ENCODE assay signal across 17 cellular contexts in the genomic region with DNA sequence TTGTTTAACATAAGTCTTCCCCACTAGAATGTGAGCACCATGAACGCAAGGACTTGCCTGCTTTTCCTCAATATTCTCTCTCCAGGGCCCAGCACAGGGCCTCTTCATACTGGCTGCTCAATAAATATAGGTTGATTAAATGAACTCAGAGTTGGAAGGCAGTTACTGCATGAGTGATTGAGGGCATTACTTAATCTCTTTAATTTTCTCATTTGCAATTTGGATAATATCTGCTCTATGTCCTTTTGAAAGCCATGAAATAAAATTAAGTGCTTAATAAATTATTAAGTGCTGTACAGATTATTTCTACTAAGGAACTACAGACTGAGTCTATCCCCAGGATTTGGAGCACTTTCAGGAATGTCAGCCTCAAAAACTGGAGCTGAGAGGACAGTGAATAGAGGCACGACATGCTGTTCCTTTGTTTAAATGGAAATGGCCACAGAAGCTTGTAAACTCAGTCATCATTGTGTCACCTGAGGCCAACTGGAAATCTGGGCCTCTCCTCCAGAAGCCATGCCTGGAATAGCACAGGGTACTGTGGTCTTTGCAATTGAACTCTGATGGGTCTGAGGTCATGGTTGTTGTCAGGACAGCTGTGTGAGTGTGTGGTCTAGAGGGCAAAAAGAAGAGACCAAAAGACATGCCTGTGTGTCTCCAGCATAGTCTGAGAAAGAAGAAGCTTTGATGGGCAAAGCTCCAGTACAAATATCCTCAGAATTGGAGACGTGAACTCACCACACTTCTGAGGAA.
DNase-seq lines count a peak whose midpoint lies in the region; ATAC-seq, FAIRE-seq and TF ChIP-seq lines count a peak whose summit lies in the region.
"Had no signal": no experiment of that assay in that cellular context is flagged by ENCODE, and none has a peak within 500 bp of the region (broad histone marks: within the 10 kb centered on the region; RNA-seq: fewer than 3 reads in every experiment).

No MANE protein-coding gene starts in this region.

- H3K27me3 ChIP-seq in brain microvascular endothelial cell (replicated peaks): no peaks in the 10 kb centered on the region
- H3K27me3 ChIP-seq: spleen, transverse colon had no signal

- no peak for TF ChIP-seq CTCF in 22Rv1 (IDR thresholded peaks at IDR 0.05)
- TF ChIP-seq CTCF in brain microvascular endothelial cell (IDR thresholded peaks at IDR 0.05; ENCODE audit: low read depth, low read length, missing control alignments): no peak

- no peak for FAIRE-seq in HTR-8/SVneo (lab: Jason Lieb, UNC)
- FAIRE-seq: colon, GM18507, islet of Langerhans had no signal

- ATAC-seq in Right ventricle myocardium inferior: no peak

- peak overlapping the region; percentile 73 for H3K27ac ChIP-seq in 22Rv1
- no peak overlapping the region for H3K27ac ChIP-seq in brain microvascular endothelial cell
- H3K27ac ChIP-seq: KMS-11, spleen, transverse colon had no signal

- in situ Hi-C loops in brain microvascular endothelial cell (cut with HindIII; ENCODE audit: low pct_ligation_motif_present, low sequenced_read_pairs): no loop called here

- H3K4me3 ChIP-seq in brain microvascular endothelial cell (ENCODE audit: low read depth, low read length): no peak overlapping the region
- H3K4me3 ChIP-seq: spleen, transverse colon had no signal

- intact Hi-C loops in Right ventricle myocardium inferior (cut with DNase I): no loop called here

- no peaks in the 10 kb centered on the region for H3K36me3 ChIP-seq in brain microvascular endothelial cell (replicated peaks)
- H3K36me3 ChIP-seq: spleen, transverse colon had no signal

- peak; percentile 59 for DNase-seq in HTR-8/SVneo (ENCODE audit: insufficient read length, low spot score)
- DNase-seq in brain microvascular endothelial cell: peak; percentile 70
- DNase-seq in kidney tubule cell (ENCODE audit: low spot score): peak; percentile 85
- DNase-seq in C1 segment of cervical spinal cord (lab: John Stamatoyannopoulos, UW): no peak
- no peak for DNase-seq in putamen (ENCODE audit: low spot score)
- DNase-seq in Right ventricle myocardium inferior (ENCODE audit: missing footprints): no peak
- no peak for DNase-seq in activated CD4-positive, CD25-positive, alpha-beta regulatory T cell treated with anti-CD3 and anti-CD28 coated beads, Interleukin-2, amount 50 U/mL, for 72 hours
- DNase-seq: 8988T, DMS53, NCI-H2081 treated with DMSO at 0.1 percent for 48 hours, spleen, transverse colon had no signal

Comparison
In these comparisons a context has a peak if more than half of its experiments do, and no peak if none do; other contexts are left out.
1. DNase-seq: peak in HTR-8/SVneo (single experiment), brain microvascular endothelial cell (single experiment) and kidney tubule cell (single experiment); none in C1 segment of cervical spinal cord (0 of 14), putamen (single experiment), Right ventricle myocardium inferior (single experiment) and activated CD4-positive, CD25-positive, alpha-beta regulatory T cell treated with anti-CD3 and anti-CD28 coated beads, Interleukin-2, amount 50 U/mL, for 72 hours (single experiment).